Comparison of ENCODE assay signal across 1 cellular context in the genomic region with DNA sequence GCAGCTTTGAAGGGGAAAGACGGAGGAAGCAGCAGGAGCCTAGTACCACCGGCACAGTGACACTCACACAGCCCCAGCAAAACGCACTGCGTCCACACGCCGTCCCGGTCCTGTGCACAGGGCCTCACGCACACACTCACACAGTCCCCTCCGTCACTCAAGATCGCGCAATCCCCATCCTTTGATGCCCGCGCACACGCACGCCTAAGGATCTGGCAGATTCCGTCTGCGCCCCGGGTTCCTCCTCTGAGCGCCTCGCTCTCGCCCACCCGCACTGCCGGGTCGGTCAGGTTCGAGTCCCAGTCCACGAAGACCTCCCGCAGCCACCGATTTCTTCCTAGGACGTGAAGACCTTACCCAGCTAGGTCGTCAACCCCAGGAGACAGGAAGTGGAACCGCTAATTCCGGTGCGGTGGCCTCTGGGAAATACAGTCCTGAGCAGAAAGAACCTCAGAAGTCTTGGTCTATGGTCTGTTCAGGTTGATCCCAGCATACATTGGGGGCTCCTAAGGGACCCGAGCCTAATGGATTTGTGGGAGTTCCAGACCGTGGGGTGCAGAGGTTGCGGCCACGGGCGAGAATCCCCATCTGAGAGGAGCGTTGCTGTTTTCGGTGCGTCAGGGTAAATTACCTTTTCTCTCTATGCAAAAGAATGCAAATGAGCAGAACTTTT.
TF ChIP-seq lines count a peak whose summit lies in the region.

ZNF780B (minus strand) TSS at position 400 of the 673 bp plus-strand sequence. CDS start 5,899 bp downstream, outside the sequence.

TF ChIP-seq in HepG2, 621 proteins besides CTCF, POLR2A, EP300 and RAD21 (continued from another document and continues in another):
- TF ChIP-seq ZUFSP (CRISPR knock-in tag; IDR thresholded peaks at IDR 0.05; ENCODE audit: borderline replicate concordance) = no peak
- TF ChIP-seq SATB2 (CRISPR knock-in tag; IDR thresholded peaks at IDR 0.05) = no peak
- peak; percentile 89; the same call in 1 of the 2 replicates for TF ChIP-seq NRL (CRISPR knock-in tag; IDR thresholded peaks at IDR 0.05; ENCODE audit: borderline replicate concordance)
- peak; percentile 34; the same call in 1 of the 2 replicates for TF ChIP-seq FOXA3 (CRISPR knock-in tag; IDR thresholded peaks at IDR 0.05)
- peak; percentile 61; the same call in 1 of the 2 replicates for TF ChIP-seq DRAP1 (CRISPR knock-in tag; IDR thresholded peaks at IDR 0.05)
- no peak for TF ChIP-seq SCMH1 (CRISPR knock-in tag; IDR thresholded peaks at IDR 0.05; ENCODE audit: borderline replicate concordance)
- no peak; the same call in 1 of the 2 replicates for TF ChIP-seq ZNF441 (CRISPR knock-in tag; IDR thresholded peaks at IDR 0.05; ENCODE audit: borderline replicate concordance)
- TF ChIP-seq RELA (CRISPR knock-in tag; IDR thresholded peaks at IDR 0.05) = no peak
- no peak for TF ChIP-seq SIX4 (CRISPR knock-in tag; IDR thresholded peaks at IDR 0.05)
- no peak for TF ChIP-seq ZMYM3 (CRISPR knock-in tag; IDR thresholded peaks at IDR 0.05)
- no peak for TF ChIP-seq RFX1 (IDR thresholded peaks at IDR 0.05)
- TF ChIP-seq MLLT10 (CRISPR knock-in tag; IDR thresholded peaks at IDR 0.05) = no peak
- TF ChIP-seq IRF2 (CRISPR knock-in tag; IDR thresholded peaks at IDR 0.05) = peak; percentile 73
- no peak for TF ChIP-seq FOXP1 (IDR thresholded peaks at IDR 0.05)
- no peak for TF ChIP-seq FOXP1 (CRISPR knock-in tag; IDR thresholded peaks at IDR 0.05)
- TF ChIP-seq SP4 (CRISPR knock-in tag; IDR thresholded peaks at IDR 0.05) = peak; percentile 78
- no peak for TF ChIP-seq ZNF451 (CRISPR knock-in tag; IDR thresholded peaks at IDR 0.05)
- TF ChIP-seq RARG (CRISPR knock-in tag; IDR thresholded peaks at IDR 0.05; ENCODE audit: low read depth) = no peak
- no peak for TF ChIP-seq TBP (CRISPR knock-in tag; IDR thresholded peaks at IDR 0.05)
- TF ChIP-seq ZNF446 (CRISPR knock-in tag; IDR thresholded peaks at IDR 0.05) = peak; percentile 93
- TF ChIP-seq SNAPC5 (CRISPR knock-in tag; IDR thresholded peaks at IDR 0.05; ENCODE audit: borderline replicate concordance) = 0 out of 2 replicates have a peak, but pooled peaks have one; percentile 41
- peak; percentile 87 for TF ChIP-seq POLR2AphosphoS5 (IDR thresholded peaks at IDR 0.05; ENCODE audit: low read depth, low read length)
- TF ChIP-seq, protein P1, sequence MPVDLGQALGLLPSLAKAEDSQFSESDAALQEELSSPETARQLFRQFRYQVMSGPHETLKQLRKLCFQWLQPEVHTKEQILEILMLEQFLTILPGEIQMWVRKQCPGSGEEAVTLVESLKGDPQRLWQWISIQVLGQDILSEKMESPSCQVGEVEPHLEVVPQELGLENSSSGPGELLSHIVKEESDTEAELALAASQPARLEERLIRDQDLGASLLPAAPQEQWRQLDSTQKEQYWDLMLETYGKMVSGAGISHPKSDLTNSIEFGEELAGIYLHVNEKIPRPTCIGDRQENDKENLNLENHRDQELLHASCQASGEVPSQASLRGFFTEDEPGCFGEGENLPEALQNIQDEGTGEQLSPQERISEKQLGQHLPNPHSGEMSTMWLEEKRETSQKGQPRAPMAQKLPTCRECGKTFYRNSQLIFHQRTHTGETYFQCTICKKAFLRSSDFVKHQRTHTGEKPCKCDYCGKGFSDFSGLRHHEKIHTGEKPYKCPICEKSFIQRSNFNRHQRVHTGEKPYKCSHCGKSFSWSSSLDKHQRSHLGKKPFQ (CRISPR knock-in tag; IDR thresholded peaks at IDR 0.05; ENCODE audit: insufficient replicate concordance) = no peak
- TF ChIP-seq STAG1 (CRISPR knock-in tag; IDR thresholded peaks at IDR 0.05) = peak; percentile 2; the same call in 1 of the 2 replicates
- TF ChIP-seq HMG20A (CRISPR knock-in tag; IDR thresholded peaks at IDR 0.05; ENCODE audit: borderline replicate concordance) = no peak
- TF ChIP-seq ZNF24 (IDR thresholded peaks at IDR 0.05) = no peak
- TF ChIP-seq AGO2 (optimal IDR thresholded peaks at IDR 0.05; ENCODE audit: low read depth, low read length) = peak; percentile 65
- no peak for TF ChIP-seq BRF2 (CRISPR knock-in tag; IDR thresholded peaks at IDR 0.05)
- TF ChIP-seq, protein P2, sequence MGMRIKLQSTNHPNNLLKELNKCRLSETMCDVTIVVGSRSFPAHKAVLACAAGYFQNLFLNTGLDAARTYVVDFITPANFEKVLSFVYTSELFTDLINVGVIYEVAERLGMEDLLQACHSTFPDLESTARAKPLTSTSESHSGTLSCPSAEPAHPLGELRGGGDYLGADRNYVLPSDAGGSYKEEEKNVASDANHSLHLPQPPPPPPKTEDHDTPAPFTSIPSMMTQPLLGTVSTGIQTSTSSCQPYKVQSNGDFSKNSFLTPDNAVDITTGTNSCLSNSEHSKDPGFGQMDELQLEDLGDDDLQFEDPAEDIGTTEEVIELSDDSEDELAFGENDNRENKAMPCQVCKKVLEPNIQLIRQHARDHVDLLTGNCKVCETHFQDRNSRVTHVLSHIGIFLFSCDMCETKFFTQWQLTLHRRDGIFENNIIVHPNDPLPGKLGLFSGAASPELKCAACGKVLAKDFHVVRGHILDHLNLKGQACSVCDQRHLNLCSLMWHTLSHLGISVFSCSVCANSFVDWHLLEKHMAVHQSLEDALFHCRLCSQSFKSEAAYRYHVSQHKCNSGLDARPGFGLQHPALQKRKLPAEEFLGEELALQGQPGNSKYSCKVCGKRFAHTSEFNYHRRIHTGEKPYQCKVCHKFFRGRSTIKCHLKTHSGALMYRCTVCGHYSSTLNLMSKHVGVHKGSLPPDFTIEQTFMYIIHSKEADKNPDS (CRISPR knock-in tag; IDR thresholded peaks at IDR 0.05) = no peak
- TF ChIP-seq ZNF136 (CRISPR knock-in tag; IDR thresholded peaks at IDR 0.05; ENCODE audit: low read depth) = no peak
- no peak for TF ChIP-seq SMAD1 (CRISPR knock-in tag; IDR thresholded peaks at IDR 0.05; ENCODE audit: borderline replicate concordance, low read depth)
- TF ChIP-seq ZNF616 (CRISPR knock-in tag; IDR thresholded peaks at IDR 0.05; ENCODE audit: low read depth) = no peak
- no peak for TF ChIP-seq ZNF615 (CRISPR knock-in tag; IDR thresholded peaks at IDR 0.05; ENCODE audit: borderline replicate concordance)
- no peak; the same call in 1 of the 2 replicates for TF ChIP-seq KLF13 (CRISPR knock-in tag; IDR thresholded peaks at IDR 0.05)
- no peak for TF ChIP-seq U2AF2 (IDR thresholded peaks at IDR 0.05; ENCODE audit: low read depth, low read length)
- TF ChIP-seq, protein P3, sequence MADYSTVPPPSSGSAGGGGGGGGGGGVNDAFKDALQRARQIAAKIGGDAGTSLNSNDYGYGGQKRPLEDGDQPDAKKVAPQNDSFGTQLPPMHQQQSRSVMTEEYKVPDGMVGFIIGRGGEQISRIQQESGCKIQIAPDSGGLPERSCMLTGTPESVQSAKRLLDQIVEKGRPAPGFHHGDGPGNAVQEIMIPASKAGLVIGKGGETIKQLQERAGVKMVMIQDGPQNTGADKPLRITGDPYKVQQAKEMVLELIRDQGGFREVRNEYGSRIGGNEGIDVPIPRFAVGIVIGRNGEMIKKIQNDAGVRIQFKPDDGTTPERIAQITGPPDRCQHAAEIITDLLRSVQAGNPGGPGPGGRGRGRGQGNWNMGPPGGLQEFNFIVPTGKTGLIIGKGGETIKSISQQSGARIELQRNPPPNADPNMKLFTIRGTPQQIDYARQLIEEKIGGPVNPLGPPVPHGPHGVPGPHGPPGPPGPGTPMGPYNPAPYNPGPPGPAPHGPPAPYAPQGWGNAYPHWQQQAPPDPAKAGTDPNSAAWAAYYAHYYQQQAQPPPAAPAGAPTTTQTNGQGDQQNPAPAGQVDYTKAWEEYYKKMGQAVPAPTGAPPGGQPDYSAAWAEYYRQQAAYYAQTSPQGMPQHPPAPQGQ (CRISPR knock-in tag; IDR thresholded peaks at IDR 0.05; ENCODE audit: borderline replicate concordance) = no peak
- no peak for TF ChIP-seq MED8 (CRISPR knock-in tag; IDR thresholded peaks at IDR 0.05; ENCODE audit: insufficient replicate concordance)
- TF ChIP-seq NCOR1 (IDR thresholded peaks at IDR 0.05; ENCODE audit: borderline replicate concordance, low read length) = no peak
- TF ChIP-seq YEATS2 (CRISPR knock-in tag; IDR thresholded peaks at IDR 0.05; ENCODE audit: borderline replicate concordance) = peak; percentile 80; the same call in 1 of the 2 replicates
- 0 out of 2 replicates have a peak, but pooled peaks have one; percentile 11 for TF ChIP-seq ZNF256 (CRISPR knock-in tag; conservative IDR thresholded peaks at IDR 0.05)
- no peak for TF ChIP-seq ZBTB14 (CRISPR knock-in tag; IDR thresholded peaks at IDR 0.05)
- TF ChIP-seq SNRNP70 (IDR thresholded peaks at IDR 0.05; ENCODE audit: low read depth, low read length) = no peak
- TF ChIP-seq, protein P4, sequence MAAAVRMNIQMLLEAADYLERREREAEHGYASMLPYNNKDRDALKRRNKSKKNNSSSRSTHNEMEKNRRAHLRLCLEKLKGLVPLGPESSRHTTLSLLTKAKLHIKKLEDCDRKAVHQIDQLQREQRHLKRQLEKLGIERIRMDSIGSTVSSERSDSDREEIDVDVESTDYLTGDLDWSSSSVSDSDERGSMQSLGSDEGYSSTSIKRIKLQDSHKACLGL (CRISPR knock-in tag; IDR thresholded peaks at IDR 0.05) = peak; percentile 87
- peak; percentile 66; the same call in 1 of the 2 replicates for TF ChIP-seq ZNF124 (CRISPR knock-in tag; IDR thresholded peaks at IDR 0.05)
- TF ChIP-seq, protein P5, sequence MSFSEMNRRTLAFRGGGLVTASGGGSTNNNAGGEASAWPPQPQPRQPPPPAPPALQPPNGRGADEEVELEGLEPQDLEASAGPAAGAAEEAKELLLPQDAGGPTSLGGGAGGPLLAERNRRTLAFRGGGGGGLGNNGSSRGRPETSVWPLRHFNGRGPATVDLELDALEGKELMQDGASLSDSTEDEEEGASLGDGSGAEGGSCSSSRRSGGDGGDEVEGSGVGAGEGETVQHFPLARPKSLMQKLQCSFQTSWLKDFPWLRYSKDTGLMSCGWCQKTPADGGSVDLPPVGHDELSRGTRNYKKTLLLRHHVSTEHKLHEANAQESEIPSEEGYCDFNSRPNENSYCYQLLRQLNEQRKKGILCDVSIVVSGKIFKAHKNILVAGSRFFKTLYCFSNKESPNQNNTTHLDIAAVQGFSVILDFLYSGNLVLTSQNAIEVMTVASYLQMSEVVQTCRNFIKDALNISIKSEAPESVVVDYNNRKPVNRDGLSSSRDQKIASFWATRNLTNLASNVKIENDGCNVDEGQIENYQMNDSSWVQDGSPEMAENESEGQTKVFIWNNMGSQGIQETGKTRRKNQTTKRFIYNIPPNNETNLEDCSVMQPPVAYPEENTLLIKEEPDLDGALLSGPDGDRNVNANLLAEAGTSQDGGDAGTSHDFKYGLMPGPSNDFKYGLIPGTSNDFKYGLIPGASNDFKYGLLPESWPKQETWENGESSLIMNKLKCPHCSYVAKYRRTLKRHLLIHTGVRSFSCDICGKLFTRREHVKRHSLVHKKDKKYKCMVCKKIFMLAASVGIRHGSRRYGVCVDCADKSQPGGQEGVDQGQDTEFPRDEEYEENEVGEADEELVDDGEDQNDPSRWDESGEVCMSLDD (CRISPR knock-in tag; IDR thresholded peaks at IDR 0.05; ENCODE audit: borderline replicate concordance) = peak; percentile 46; the same call in 1 of the 2 replicates
- no peak for TF ChIP-seq JUN (CRISPR knock-in tag; IDR thresholded peaks at IDR 0.05)
- TF ChIP-seq ZNF879 (CRISPR knock-in tag; IDR thresholded peaks at IDR 0.05) = no peak
- TF ChIP-seq FOXA1 (IDR thresholded peaks at IDR 0.05) = no peak
- TF ChIP-seq FOXA1 (CRISPR knock-in tag; IDR thresholded peaks at IDR 0.05) = no peak
- TF ChIP-seq ZBTB2 (CRISPR knock-in tag; IDR thresholded peaks at IDR 0.05; ENCODE audit: low read depth) = no peak
- no peak for TF ChIP-seq CENPT (CRISPR knock-in tag; IDR thresholded peaks at IDR 0.05; ENCODE audit: low read depth)
- no peak for TF ChIP-seq EZH2 (conservative IDR thresholded peaks at IDR 0.05; ENCODE audit: low read depth, low read length)
- no peak for TF ChIP-seq ADNP (CRISPR knock-in tag; IDR thresholded peaks at IDR 0.05)
- peak; percentile 65 for TF ChIP-seq XRCC5 (optimal IDR thresholded peaks at IDR 0.05; ENCODE audit: low read length)
